ENCODE assay signal across 8 cellular contexts in genomic region chr15:57541805-57542504, GRCh38. TPM values are rescaled to one million over a fixed set of nuclear protein-coding genes. Genes with fewer than 3 reads are reported as not detected.
DNase-seq lines count a peak whose midpoint lies in the region; ATAC-seq, FAIRE-seq and TF ChIP-seq lines count a peak whose summit lies in the region.

No MANE protein-coding gene starts in this region.

- H3K4me1 ChIP-seq in BE2C: peaks cover 5% of the 10 kb centered on the region
- H3K4me1 ChIP-seq in iPS DF 6.9 (ENCODE audit: control insufficient read depth, insufficient read depth, low read length): no peaks in the 10 kb centered on the region; the same call in 1 of the 2 replicates

- H3K36me3 ChIP-seq in BE2C (no peaks in the 10 kb centered on the region), iPS DF 6.9 (ENCODE audit: control insufficient read depth, insufficient read depth, low read length) (peaks cover 25% of the 10 kb centered on the region; the same call in 1 of the 2 replicates)

- DNase-seq in BE2C: peak; percentile 80
- DNase-seq in GM19239 (ENCODE audit: insufficient read length, low spot score): no peak
- DNase-seq in NCI-H526 treated with DMSO at 0.1 percent for 48 hours (lab: John Stamatoyannopoulos, UW): peak; percentile 13
- peak; percentile 82 for DNase-seq in astrocyte of the hippocampus (ENCODE audit: low read depth, low spot score)
- DNase-seq in iPS DF 6.9 (ENCODE audit: low read depth, low spot score): peak; percentile 45
- DNase-seq in stimulated activated CD4-positive, alpha-beta T cell treated with anti-CD3 and anti-CD28 coated beads, Interleukin-15, amount 100 ng/mL, for 24 hours: peak; percentile 62
- DNase-seq in NCI-H187 (lab: John Stamatoyannopoulos, UW): no peak

- FAIRE-seq in GM19239 (lab: Jason Lieb, UNC): peak; percentile 79

- H3K27me3 ChIP-seq in BE2C (no peaks in the 10 kb centered on the region), iPS DF 6.9 (ENCODE audit: control insufficient read depth, insufficient read depth, low read length) (no peaks in the 10 kb centered on the region)

- no peak overlapping the region for H3K4me3 ChIP-seq in BE2C (ENCODE audit: low read depth, low read length)
- no peak overlapping the region for H3K4me3 ChIP-seq in iPS DF 6.9 (ENCODE audit: low read length)

- H3K27ac ChIP-seq in iPS DF 6.9 (ENCODE audit: low read length): no peak overlapping the region

- no CpG with 5 or more reads among the region's 7 CpGs for WGBS in iPS DF 6.9 (ENCODE audit: insufficient coverage, insufficient read length)

- TF ChIP-seq CTCF in BE2C (IDR thresholded peaks at IDR 0.05; ENCODE audit: low read depth, low read length): peak; percentile 93

- no peak for ATAC-seq in HG02970 (IDR thresholded peaks at IDR 0.05; ENCODE audit: low FRiP score, unreplicated experiment)

- H3K9me3 ChIP-seq in BE2C: no peaks in the 10 kb centered on the region
- H3K9me3 ChIP-seq in iPS DF 6.9 (ENCODE audit: control insufficient read depth, insufficient read depth, low read length): no peaks in the 10 kb centered on the region

RNA-seq across cellular contexts. Expression of gene MYZAP, which starts 49.7 kb away (rescaled TPM):
- 2.6 TPM for polyA plus RNA-seq in BE2C (2012; ENCODE audit: insufficient read depth, insufficient read length, low read depth)

Comparison
In these comparisons a context has a peak if more than half of its experiments do, and no peak if none do; other contexts are left out.
1. DNase-seq: peak in BE2C (single experiment), NCI-H526 treated with DMSO at 0.1 percent for 48 hours (single experiment), astrocyte of the hippocampus (single experiment), iPS DF 6.9 (single experiment) and stimulated activated CD4-positive, alpha-beta T cell treated with anti-CD3 and anti-CD28 coated beads, Interleukin-15, amount 100 ng/mL, for 24 hours (single experiment); none in GM19239 (single experiment) and NCI-H187 (0 of 2).